In the genomic region with DNA sequence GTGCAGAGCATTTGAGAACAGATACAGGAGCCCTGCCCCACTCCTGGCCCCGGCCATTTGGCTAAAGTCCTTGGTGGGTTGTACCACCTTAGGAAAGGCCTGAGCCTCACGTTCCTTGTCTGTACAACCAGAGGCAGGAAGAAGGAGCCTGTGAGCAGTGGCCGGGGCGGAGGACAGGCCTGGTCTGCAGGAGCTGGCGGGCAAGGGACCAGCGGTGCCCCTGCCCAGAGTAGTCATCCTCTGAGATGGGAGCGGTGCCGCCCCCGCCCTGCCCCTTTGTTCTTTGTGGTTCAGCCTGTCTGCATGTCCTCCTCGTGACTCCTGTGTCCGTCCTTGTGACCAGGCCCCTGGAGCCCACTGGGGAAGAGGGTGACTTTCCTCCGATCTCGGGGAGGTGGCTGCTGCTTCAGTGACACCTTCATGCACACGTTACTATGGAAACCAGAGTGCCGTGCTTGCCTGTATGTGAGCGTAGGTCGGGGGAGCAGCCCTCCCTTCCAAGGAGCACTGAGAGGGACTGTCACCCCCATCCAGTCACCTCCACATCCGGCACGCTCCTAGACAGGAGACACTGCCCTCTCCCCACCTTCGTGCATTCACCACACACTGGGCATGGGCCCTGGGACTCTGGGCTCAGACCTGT, we compare ENCODE assay signal across 2 cellular contexts.
TF ChIP-seq lines count a peak whose summit lies in the region.

No MANE protein-coding gene starts in this region.

TF ChIP-seq in IMR-90, 13 proteins besides CTCF, POLR2A, EP300 and RAD21:
- TF ChIP-seq, protein P1, sequence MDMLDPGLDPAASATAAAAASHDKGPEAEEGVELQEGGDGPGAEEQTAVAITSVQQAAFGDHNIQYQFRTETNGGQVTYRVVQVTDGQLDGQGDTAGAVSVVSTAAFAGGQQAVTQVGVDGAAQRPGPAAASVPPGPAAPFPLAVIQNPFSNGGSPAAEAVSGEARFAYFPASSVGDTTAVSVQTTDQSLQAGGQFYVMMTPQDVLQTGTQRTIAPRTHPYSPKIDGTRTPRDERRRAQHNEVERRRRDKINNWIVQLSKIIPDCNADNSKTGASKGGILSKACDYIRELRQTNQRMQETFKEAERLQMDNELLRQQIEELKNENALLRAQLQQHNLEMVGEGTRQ (IDR thresholded peaks at IDR 0.05; ENCODE audit: low read depth, low read length), result no peak
- TF ChIP-seq NFE2L2 (IDR thresholded peaks at IDR 0.05; ENCODE audit: low read depth, low read length), result no peak

TF ChIP-seq in K562, 482 proteins besides CTCF, POLR2A, EP300 and RAD21:
- TF ChIP-seq EP400 (IDR thresholded peaks at IDR 0.05), result no peak
- TF ChIP-seq, protein P2, sequence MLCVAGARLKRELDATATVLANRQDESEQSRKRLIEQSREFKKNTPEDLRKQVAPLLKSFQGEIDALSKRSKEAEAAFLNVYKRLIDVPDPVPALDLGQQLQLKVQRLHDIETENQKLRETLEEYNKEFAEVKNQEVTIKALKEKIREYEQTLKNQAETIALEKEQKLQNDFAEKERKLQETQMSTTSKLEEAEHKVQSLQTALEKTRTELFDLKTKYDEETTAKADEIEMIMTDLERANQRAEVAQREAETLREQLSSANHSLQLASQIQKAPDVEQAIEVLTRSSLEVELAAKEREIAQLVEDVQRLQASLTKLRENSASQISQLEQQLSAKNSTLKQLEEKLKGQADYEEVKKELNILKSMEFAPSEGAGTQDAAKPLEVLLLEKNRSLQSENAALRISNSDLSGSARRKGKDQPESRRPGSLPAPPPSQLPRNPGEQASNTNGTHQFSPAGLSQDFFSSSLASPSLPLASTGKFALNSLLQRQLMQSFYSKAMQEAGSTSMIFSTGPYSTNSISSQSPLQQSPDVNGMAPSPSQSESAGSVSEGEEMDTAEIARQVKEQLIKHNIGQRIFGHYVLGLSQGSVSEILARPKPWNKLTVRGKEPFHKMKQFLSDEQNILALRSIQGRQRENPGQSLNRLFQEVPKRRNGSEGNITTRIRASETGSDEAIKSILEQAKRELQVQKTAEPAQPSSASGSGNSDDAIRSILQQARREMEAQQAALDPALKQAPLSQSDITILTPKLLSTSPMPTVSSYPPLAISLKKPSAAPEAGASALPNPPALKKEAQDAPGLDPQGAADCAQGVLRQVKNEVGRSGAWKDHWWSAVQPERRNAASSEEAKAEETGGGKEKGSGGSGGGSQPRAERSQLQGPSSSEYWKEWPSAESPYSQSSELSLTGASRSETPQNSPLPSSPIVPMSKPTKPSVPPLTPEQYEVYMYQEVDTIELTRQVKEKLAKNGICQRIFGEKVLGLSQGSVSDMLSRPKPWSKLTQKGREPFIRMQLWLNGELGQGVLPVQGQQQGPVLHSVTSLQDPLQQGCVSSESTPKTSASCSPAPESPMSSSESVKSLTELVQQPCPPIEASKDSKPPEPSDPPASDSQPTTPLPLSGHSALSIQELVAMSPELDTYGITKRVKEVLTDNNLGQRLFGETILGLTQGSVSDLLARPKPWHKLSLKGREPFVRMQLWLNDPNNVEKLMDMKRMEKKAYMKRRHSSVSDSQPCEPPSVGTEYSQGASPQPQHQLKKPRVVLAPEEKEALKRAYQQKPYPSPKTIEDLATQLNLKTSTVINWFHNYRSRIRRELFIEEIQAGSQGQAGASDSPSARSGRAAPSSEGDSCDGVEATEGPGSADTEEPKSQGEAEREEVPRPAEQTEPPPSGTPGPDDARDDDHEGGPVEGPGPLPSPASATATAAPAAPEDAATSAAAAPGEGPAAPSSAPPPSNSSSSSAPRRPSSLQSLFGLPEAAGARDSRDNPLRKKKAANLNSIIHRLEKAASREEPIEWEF (CRISPR knock-in tag; IDR thresholded peaks at IDR 0.05), result no peak
- TF ChIP-seq RFX1 (IDR thresholded peaks at IDR 0.05), result peak; percentile 64
- TF ChIP-seq, protein P3, sequence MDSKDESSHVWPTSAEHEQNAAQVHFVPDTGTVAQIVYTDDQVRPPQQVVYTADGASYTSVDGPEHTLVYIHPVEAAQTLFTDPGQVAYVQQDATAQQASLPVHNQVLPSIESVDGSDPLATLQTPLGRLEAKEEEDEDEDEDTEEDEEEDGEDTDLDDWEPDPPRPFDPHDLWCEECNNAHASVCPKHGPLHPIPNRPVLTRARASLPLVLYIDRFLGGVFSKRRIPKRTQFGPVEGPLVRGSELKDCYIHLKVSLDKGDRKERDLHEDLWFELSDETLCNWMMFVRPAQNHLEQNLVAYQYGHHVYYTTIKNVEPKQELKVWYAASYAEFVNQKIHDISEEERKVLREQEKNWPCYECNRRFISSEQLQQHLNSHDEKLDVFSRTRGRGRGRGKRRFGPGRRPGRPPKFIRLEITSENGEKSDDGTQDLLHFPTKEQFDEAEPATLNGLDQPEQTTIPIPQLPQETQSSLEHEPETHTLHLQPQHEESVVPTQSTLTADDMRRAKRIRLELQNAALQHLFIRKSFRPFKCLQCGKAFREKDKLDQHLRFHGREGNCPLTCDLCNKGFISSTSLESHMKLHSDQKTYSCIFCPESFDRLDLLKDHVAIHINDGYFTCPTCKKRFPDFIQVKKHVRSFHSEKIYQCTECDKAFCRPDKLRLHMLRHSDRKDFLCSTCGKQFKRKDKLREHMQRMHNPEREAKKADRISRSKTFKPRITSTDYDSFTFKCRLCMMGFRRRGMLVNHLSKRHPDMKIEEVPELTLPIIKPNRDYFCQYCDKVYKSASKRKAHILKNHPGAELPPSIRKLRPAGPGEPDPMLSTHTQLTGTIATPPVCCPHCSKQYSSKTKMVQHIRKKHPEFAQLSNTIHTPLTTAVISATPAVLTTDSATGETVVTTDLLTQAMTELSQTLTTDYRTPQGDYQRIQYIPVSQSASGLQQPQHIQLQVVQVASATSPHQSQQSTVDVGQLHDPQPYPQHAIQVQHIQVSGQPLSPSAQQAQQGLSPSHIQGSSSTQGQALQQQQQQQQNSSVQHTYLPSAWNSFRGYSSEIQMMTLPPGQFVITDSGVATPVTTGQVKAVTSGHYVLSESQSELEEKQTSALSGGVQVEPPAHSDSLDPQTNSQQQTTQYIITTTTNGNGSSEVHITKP (IDR thresholded peaks at IDR 0.05; ENCODE audit: partially characterized antibody), result peak; percentile 71
- TF ChIP-seq CHCHD3 (CRISPR knock-in tag; IDR thresholded peaks at IDR 0.05), result no peak
TF ChIP-seq in K562: peak in this region for 2.
